In genomic region chr1:201461783-201462441, GRCh38 we compare ENCODE assay signal across 8 cellular contexts. TPM values are rescaled to one million over a fixed set of nuclear protein-coding genes. Genes with fewer than 3 reads are reported as not detected.
DNase-seq lines count a peak whose midpoint lies in the region; ATAC-seq and TF ChIP-seq lines count a peak whose summit lies in the region.

No MANE protein-coding gene starts in this region.

- H3K4me1 Mint-ChIP-seq in nephron, result peaks cover 52% of the 10 kb centered on the region

- no TSS peak for BruUV-seq in A673 (replicated peaks; lab: Mats Ljungman, UMichigan)

- CTCF ChIA-PET in A673 (lab: Charles Lee), result interaction anchor here (0.6 kb wide), 1 partner anchor 65 kb away, joined by 3 read pairs; no protein-coding TSS in a partner anchor

- no peaks in the 10 kb centered on the region for H3K27me3 ChIP-seq in A673 (replicated peaks; ENCODE audit: insufficient read depth, low read depth, low read length, poor library complexity)

- H3K36me3 Mint-ChIP-seq in nephron (ENCODE audit: low read depth), result peaks cover 19% of the 10 kb centered on the region

- no peaks in the 10 kb centered on the region for H3K9me3 ChIP-seq in A673 (ENCODE audit: low read depth, low read length, poor library complexity, severe bottlenecking)

- H3K4me1 ChIP-seq in A673 (ENCODE audit: insufficient read depth, low read length, poor library complexity, severe bottlenecking), result peaks cover 37% of the 10 kb centered on the region

- H3K9me3 Mint-ChIP-seq in nephron, result no peaks in the 10 kb centered on the region

- peaks cover 12% of the 10 kb centered on the region for H3K27me3 Mint-ChIP-seq in nephron (ENCODE audit: low read depth)

- H3K27ac ChIP-seq in A673 (ENCODE audit: low read depth, low read length, poor library complexity, severe bottlenecking), result peak overlapping the region; percentile 35

- POLR2A ChIA-PET in A673 (lab: Charles Lee; ENCODE audit: low non-redundant PET), result interaction anchor here (0.7 kb wide), 1 partner anchor 43 kb away, joined by 4 read pairs; no protein-coding TSS in a partner anchor

- peak overlapping the region; percentile 47 to 55 (median 48) for H3K27ac Mint-ChIP-seq in nephron

- H3K4me3 ChIP-seq in A673 (ENCODE audit: low read depth, low read length, poor library complexity, severe bottlenecking), result no peak overlapping the region
- H3K4me3 ChIP-seq in epithelial cell of esophagus (ENCODE audit: low read length), result peak overlapping the region; percentile 12

- DNase-seq in A673 (ENCODE audit: low spot score) (peak; percentile 58), NCI-H226 (peak; percentile 97), epithelial cell of esophagus (ENCODE audit: low read depth) (peak; percentile 100), T-helper 1 cell (no peak), cortex of kidney (lab: John Stamatoyannopoulos, UW) (no peak)
- no peak for DNase-seq in activated CD4-positive, CD25-positive, alpha-beta regulatory T cell (lab: John Stamatoyannopoulos, UW)

- H3K4me3 Mint-ChIP-seq in nephron, result no peak overlapping the region

- no peak for ATAC-seq in HG02759 (IDR thresholded peaks at IDR 0.05; ENCODE audit: unreplicated experiment)

- TF ChIP-seq CTCF in A673 (conservative IDR thresholded peaks at IDR 0.05; ENCODE audit: low read depth, low read length) (no peak), epithelial cell of esophagus (IDR thresholded peaks at IDR 0.05; ENCODE audit: insufficient read depth, low read depth, low read length, missing control alignments) (no peak), nephron (IDR thresholded peaks at IDR 0.05; ENCODE audit: unreplicated experiment in 3 of 3) (no peak)

- intact Hi-C loops in A673 (cut with micrococcal nuclease; ENCODE audit: unreplicated experiment), result no loop called here

- peaks cover 15% of the 10 kb centered on the region for H3K36me3 ChIP-seq in A673 (ENCODE audit: insufficient read depth, low read length, poor library complexity, severe bottlenecking)

RNA-seq across cellular contexts. Expression of gene PHLDA3, which starts 7.1 kb away (rescaled TPM):
- total RNA-seq in A673 (2021), result 23.9 and 24.1 TPM in 2 replicates

RNA-seq across cellular contexts. Expression of gene TNNI1, which starts 40.4 kb away (rescaled TPM):
- total RNA-seq in A673 (2021), result not detected in 2 replicates

RNA-seq across cellular contexts. Expression of gene CSRP1, which starts 45.0 kb away (rescaled TPM):
- total RNA-seq in A673 (2021), result 402 and 517 TPM in 2 replicates

Comparison
In these comparisons a context has a peak if more than half of its experiments do, and no peak if none do; other contexts are left out.
1. DNase-seq: peak in A673 (single experiment), NCI-H226 (single experiment) and epithelial cell of esophagus (single experiment); none in T-helper 1 cell (0 of 5), activated CD4-positive, CD25-positive, alpha-beta regulatory T cell (0 of 4) and cortex of kidney (single experiment).